8 cellular contexts compared by ENCODE assay signal in the genomic region with DNA sequence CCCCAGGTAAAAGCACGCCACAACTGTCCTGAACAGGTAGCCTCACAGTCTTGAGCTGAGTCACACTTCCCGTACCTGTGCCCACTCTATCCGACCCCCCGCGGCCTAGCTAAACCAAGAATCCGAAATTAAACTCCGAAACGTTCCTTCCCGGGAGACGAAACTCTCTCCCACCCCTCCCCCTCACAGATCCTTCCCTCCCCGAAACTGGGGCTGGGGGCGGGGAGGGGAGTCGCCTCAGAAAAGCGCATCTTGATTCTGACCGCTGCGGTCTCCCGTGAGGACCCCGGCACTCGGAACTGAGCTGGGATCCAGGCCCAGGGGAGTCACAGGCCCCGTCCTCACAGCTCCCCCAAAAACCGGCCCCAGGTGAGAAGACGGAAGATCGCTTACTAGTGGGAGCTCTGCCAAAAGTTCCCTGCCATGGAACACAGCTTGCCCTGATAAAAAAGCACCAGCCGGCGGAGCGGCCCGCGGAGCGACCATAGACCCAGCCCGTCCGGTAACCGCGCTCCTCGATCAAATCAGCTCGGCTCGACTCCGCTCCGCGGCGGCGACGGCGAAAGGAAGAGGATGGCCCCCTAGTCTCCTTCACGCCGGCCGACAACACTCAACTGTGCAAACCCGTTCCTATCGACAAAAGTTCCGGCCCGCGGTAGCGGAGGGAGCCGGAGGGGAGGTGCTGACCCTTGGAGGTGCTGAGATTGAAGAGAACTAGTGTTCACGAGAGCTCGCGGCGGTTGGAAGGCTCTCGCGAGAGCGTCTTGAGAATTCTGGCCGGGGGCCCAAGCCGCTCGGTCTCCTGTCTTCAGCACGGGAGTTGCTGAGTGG. TPM values are rescaled to one million over a fixed set of nuclear protein-coding genes. Genes with fewer than 3 reads are reported as not detected.
DNase-seq lines count a peak whose midpoint lies in the region; ATAC-seq, FAIRE-seq and TF ChIP-seq lines count a peak whose summit lies in the region.

A gene with protein sequence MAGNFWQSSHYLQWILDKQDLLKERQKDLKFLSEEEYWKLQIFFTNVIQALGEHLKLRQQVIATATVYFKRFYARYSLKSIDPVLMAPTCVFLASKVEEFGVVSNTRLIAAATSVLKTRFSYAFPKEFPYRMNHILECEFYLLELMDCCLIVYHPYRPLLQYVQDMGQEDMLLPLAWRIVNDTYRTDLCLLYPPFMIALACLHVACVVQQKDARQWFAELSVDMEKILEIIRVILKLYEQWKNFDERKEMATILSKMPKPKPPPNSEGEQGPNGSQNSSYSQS (minus strand): TSS at position 558 of the 831 bp plus-strand sequence. CDS start 133 bp downstream, at position 425.

- H3K4me2 ChIP-seq in OCI-LY1 (ENCODE audit: low read length): peak within 1 kb of the TSS; percentile 88
- peak within 1 kb of the TSS; percentile 96 for H3K4me2 ChIP-seq in endothelial cell of umbilical vein (ENCODE audit: insufficient read depth, low read length)

- H3K9me1 ChIP-seq in endothelial cell of umbilical vein (replicated peaks; ENCODE audit: control insufficient read depth, extremely low read depth, insufficient read depth, low read length): peaks cover under 1% of the 10 kb centered on the region

- H2AFZ ChIP-seq in OCI-LY1 (ENCODE audit: low read length) (peak within 1 kb of the TSS; percentile 84), endothelial cell of umbilical vein (ENCODE audit: low read depth, low read length) (peak within 1 kb of the TSS; percentile 92)

- peak; percentile 98 for ATAC-seq in GM21381 (IDR thresholded peaks at IDR 0.05; ENCODE audit: unreplicated experiment)

- CTCF ChIA-PET in Caco-2 (lab: Charles Lee): interaction anchor here (1.6 kb wide), 1 partner anchor 254 kb away, joined by 6 read pairs; no protein-coding TSS in a partner anchor
- CTCF ChIA-PET in endothelial cell of umbilical vein (lab: Charles Lee): interaction anchor here (0.6 to 1.5 kb wide), 10 partner anchors 18 to 175 kb away, joined by 3 to 7 read pairs (median 3); partner anchors contain the start of gene COQ3

- peak within 1 kb of the TSS; percentile 96 for H3K4me3 Mint-ChIP-seq in Caco-2 (ENCODE audit: unreplicated experiment)

- H3K9me3 ChIP-seq in Caco-2 (no peaks in the 10 kb centered on the region), OCI-LY1 (ENCODE audit: low read length) (no peaks in the 10 kb centered on the region), endothelial cell of umbilical vein (replicated peaks; ENCODE audit: control insufficient read depth, insufficient read depth, low read length) (no peaks in the 10 kb centered on the region)

- POLR2A ChIA-PET in Caco-2 (lab: Charles Lee) (interaction anchor here (0.6 to 1.7 kb wide), 6 partner anchors 20 to 174 kb away, joined by 3 to 10 read pairs (median 4); partner anchors contain the start of gene COQ3), endothelial cell of umbilical vein (lab: Charles Lee) (interaction anchor here (0.8 to 1.4 kb wide), 3 partner anchors 20 to 175 kb away, joined by 3 to 8 read pairs (median 4); partner anchors contain the start of gene COQ3)

- H3K27me3 ChIP-seq in Caco-2 (replicated peaks; ENCODE audit: control insufficient read depth, insufficient read depth, low read length) (no peaks in the 10 kb centered on the region), OCI-LY1 (ENCODE audit: insufficient read depth, low read length) (no peaks in the 10 kb centered on the region), endothelial cell of umbilical vein (ENCODE audit: control insufficient read depth in 2 of 2, insufficient read depth in 2 of 2, low read length in 2 of 2) (no peaks in the 10 kb centered on the region)

- H3K36me3 ChIP-seq in Caco-2 (ENCODE audit: control insufficient read depth, insufficient read depth, low read length) (no peaks in the 10 kb centered on the region), OCI-LY1 (ENCODE audit: insufficient read depth, low read length) (peaks cover 8% of the 10 kb centered on the region; the same call in 1 of the 2 replicates), endothelial cell of umbilical vein (ENCODE audit: control insufficient read depth in 2 of 2, extremely low read depth in 1 of 2, insufficient read depth in 2 of 2, low read length in 2 of 2) (no peaks in the 10 kb centered on the region)

- DNase-seq in Caco-2: peak; percentile 96 to 97
- DNase-seq in HUDEP-2 (lab: John Stamatoyannopoulos, UW; ENCODE audit: unreplicated experiment in 76 of 76): peak; percentile 38 to 96 (median 91)
- peak; percentile 95 for DNase-seq in activated CD8-positive, alpha-beta memory T cell treated with anti-CD3 and anti-CD28 coated beads, Interleukin-2, amount 50 U/mL, for 48 hours
- DNase-seq in endothelial cell of umbilical vein (ENCODE audit: low read depth, low spot score): peak; percentile 98
- DNase-seq in midbrain (lab: John Stamatoyannopoulos, UW): peak; percentile 87
- DNase-seq in stimulated activated CD8-positive, alpha-beta memory T cell treated with anti-CD3 and anti-CD28 coated beads, Interleukin-2, amount 100 ng/mL, for 1 hour (ENCODE audit: low read depth in 2 of 2): peak; percentile 68 to 80

- H3K4me1 Mint-ChIP-seq in Caco-2 (ENCODE audit: low read depth, unreplicated experiment): peaks cover 10% of the 10 kb centered on the region

- BruUV-seq in Caco-2 (replicated peaks; lab: Mats Ljungman, UMichigan) (no TSS peak), endothelial cell of umbilical vein (replicated peaks; lab: Mats Ljungman, UMichigan) (TSS peak; percentile 42)

- H3K36me3 Mint-ChIP-seq in Caco-2 (ENCODE audit: insufficient read depth, unreplicated experiment): peaks cover 21% of the 10 kb centered on the region

- H3K4me3 ChIP-seq in Caco-2 (ENCODE audit: low read depth, low read length) (peak within 1 kb of the TSS; percentile 70), OCI-LY1 (ENCODE audit: low read depth, low read length, poor library complexity, severe bottlenecking) (peak within 1 kb of the TSS; percentile 90), endothelial cell of umbilical vein (replicated peaks in 1 of 3; ENCODE audit: insufficient read depth in 1 of 3, low read depth in 1 of 3, low read length in 3 of 3) (peak within 1 kb of the TSS; percentile 76 to 96 (median 89))

- peak within 1 kb of the TSS; percentile 100 for H3K27ac Mint-ChIP-seq in Caco-2 (ENCODE audit: unreplicated experiment)

- H3K27ac ChIP-seq in OCI-LY1 (ENCODE audit: low read depth, low read length, poor library complexity, severe bottlenecking): peak within 1 kb of the TSS; percentile 69
- peak within 1 kb of the TSS; percentile 63 for H3K27ac ChIP-seq in endothelial cell of umbilical vein (ENCODE audit: insufficient read depth, low read depth, low read length)

- intact Hi-C loops in Caco-2 (cut with micrococcal nuclease; ENCODE audit: unreplicated experiment) (loop anchor here (1.0 to 2.0 kb wide), 3 partner anchors 47 to 254 kb away; partner anchors contain the start of gene PNISR), endothelial cell of umbilical vein (cut with micrococcal nuclease) (loop anchor here (1.0 kb wide), 5 partner anchors 20 to 143 kb away; partner anchors contain the start of genes PNISR and USP45)

- 0 out of 2 replicates have a peak, but pooled peaks cover 3% of the 10 kb centered on the region for H4K20me1 ChIP-seq in OCI-LY1 (ENCODE audit: insufficient read depth, low read length)
- H4K20me1 ChIP-seq in endothelial cell of umbilical vein (replicated peaks; ENCODE audit: control insufficient read depth, extremely low read depth, insufficient read depth, low read length): peaks cover 11% of the 10 kb centered on the region

- H3K9ac ChIP-seq in OCI-LY1 (ENCODE audit: low read length): peak within 1 kb of the TSS; percentile 94
- H3K9ac ChIP-seq in endothelial cell of umbilical vein (replicated peaks; ENCODE audit: extremely low read depth, insufficient read depth, low read length): peak within 1 kb of the TSS; percentile 94

- peak; percentile 92 for TF ChIP-seq POLR2A in endothelial cell of umbilical vein (IDR thresholded peaks at IDR 0.05; ENCODE audit: low read depth, low read length)

- H3F3A ChIP-seq in OCI-LY1 (ENCODE audit: insufficient read depth, low read length): no peaks in the 10 kb centered on the region; the same call in 1 of the 2 replicates

- no peaks in the 10 kb centered on the region for H3K9me2 ChIP-seq in OCI-LY1 (ENCODE audit: low read depth, low read length)

- H3K27me3 Mint-ChIP-seq in Caco-2 (ENCODE audit: insufficient read depth, unreplicated experiment): no peaks in the 10 kb centered on the region

- peak; percentile 96 for FAIRE-seq in endothelial cell of umbilical vein (lab: Jason Lieb, UNC)

- H3K4me1 ChIP-seq in Caco-2: peaks cover 5% of the 10 kb centered on the region
- H3K4me1 ChIP-seq in OCI-LY1 (ENCODE audit: insufficient read depth, low read length, severe bottlenecking): peaks cover 14% of the 10 kb centered on the region
- H3K4me1 ChIP-seq in endothelial cell of umbilical vein (ENCODE audit: control insufficient read depth, extremely low read depth, insufficient read depth, low read length): peaks cover 13% of the 10 kb centered on the region

- dilution Hi-C loops in endothelial cell of umbilical vein (cut with MboI; ENCODE audit: extremely low pct_ligation_motif_present, low sequenced_read_pairs): no loop called here

- TF ChIP-seq CTCF in Caco-2 (IDR thresholded peaks at IDR 0.05; ENCODE audit: insufficient read depth in 1 of 2, low read depth in 1 of 2, low read length in 1 of 2, severe bottlenecking in 1 of 2, unreplicated experiment in 1 of 2) (no peak), OCI-LY1 (IDR thresholded peaks at IDR 0.05; ENCODE audit: low read length) (no peak), endothelial cell of umbilical vein (IDR thresholded peaks at IDR 0.05; ENCODE audit: extremely low read depth in 1 of 2, insufficient read depth in 1 of 2, low read depth in 1 of 2, low read length in 2 of 2) (no peak)

- H3K9me3 Mint-ChIP-seq in Caco-2 (ENCODE audit: unreplicated experiment): no peaks in the 10 kb centered on the region

- H3K79me2 ChIP-seq in OCI-LY1 (ENCODE audit: insufficient read depth, low read length) (peaks cover 50% of the 10 kb centered on the region), endothelial cell of umbilical vein (ENCODE audit: control insufficient read depth, insufficient read depth, low read length) (peaks cover 43% of the 10 kb centered on the region)

TF ChIP-seq in endothelial cell of umbilical vein, 7 proteins besides CTCF, POLR2A, EP300 and RAD21:
- TF ChIP-seq POLR2AphosphoS5 (IDR thresholded peaks at IDR 0.05; ENCODE audit: insufficient read depth, low read depth, low read length): peak; percentile 85
- no peak for TF ChIP-seq EZH2 (IDR thresholded peaks at IDR 0.05; ENCODE audit: borderline replicate concordance, low read depth, low read length, severe bottlenecking)
TF ChIP-seq in endothelial cell of umbilical vein: peak in this region for 1.

RNA-seq across cellular contexts. Expression of the gene that starts here (rescaled TPM):
- total RNA-seq in Caco-2 (2022): 93.1 and 94.6 TPM in 2 replicates
- 53.1 and 53.5 TPM in 2 replicates for total RNA-seq in endothelial cell of umbilical vein
- polyA plus RNA-seq in endothelial cell of umbilical vein: 13.0 and 18.2 TPM in 2 replicates
- 25.9 and 29.7 TPM in 2 replicates for polyA plus RNA-seq in endothelial cell of umbilical vein (2011; cell fraction: cytosol; rRNA removed)
- polyA plus RNA-seq in endothelial cell of umbilical vein (2011; cell fraction: nucleus; rRNA removed): 42.7 and 58.9 TPM in 2 replicates
- 27.1 and 46.4 TPM in 2 replicates for polyA plus RNA-seq in endothelial cell of umbilical vein (2012)
- 52.7 and 60.8 TPM in 2 replicates for polyA minus RNA-seq in endothelial cell of umbilical vein
- 48.6 TPM for polyA minus RNA-seq in endothelial cell of umbilical vein (2011; cell fraction: cytosol; rRNA and poly(A)+ RNA removed)
- 28.7 and 43.1 TPM in 2 replicates for polyA minus RNA-seq in endothelial cell of umbilical vein (2011; cell fraction: nucleus; rRNA and poly(A)+ RNA removed)

Comparison
In these comparisons a context has a peak if more than half of its experiments do, and no peak if none do; other contexts are left out.
1. Peak in every context shown above with its lines: DNase-seq, ATAC-seq, H3K4me3 ChIP-seq and H3K27ac ChIP-seq.